In the genomic region with DNA sequence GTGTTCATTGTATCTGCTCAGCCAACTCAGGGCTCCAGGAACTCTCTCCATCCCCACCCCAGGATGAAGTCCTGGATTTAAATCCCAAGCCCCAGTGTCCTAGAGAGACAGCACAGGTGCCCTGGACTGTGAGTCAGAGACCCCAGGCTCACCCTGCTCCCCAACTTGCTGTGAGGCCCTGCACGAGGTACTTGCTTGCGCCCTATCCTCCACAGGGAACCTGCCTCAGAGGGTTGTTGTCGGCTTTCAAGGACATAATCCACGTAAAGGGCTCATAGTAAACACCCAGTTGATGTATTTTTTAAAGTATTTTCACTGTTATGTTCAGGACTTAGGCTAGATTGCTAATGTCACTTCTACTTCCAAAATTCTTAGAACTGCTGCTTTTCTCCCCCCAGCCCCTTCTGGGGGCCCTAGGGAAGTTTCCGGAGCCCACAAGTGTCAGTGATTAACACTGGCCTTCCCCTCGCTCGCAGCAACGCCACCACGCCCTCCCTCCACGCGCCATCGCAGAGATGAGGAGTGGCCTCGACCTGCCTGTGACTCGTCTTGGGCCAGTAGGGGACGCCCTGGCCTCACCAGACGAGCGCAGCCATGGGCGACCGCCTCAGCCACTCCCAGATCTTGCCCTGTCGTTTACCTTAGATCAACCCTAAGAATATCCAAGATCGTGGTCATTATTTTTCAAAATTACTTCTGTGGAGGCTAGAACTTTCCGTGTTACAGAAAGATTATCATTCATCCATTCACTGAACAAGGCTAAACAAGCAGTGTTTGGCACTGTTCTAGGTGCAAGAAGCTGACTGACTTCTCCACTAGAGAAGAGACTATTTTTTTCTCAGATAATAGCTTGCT, we compare ENCODE assay signal across 8 cellular contexts. TPM values are rescaled to one million over a fixed set of nuclear protein-coding genes. Genes with fewer than 3 reads are reported as not detected.
DNase-seq lines count a peak whose midpoint lies in the region; ATAC-seq and TF ChIP-seq lines count a peak whose summit lies in the region.

No MANE protein-coding gene starts in this region.

- CTCF ChIA-PET in CD4-positive, alpha-beta T cell (lab: Charles Lee) = interaction anchor here (0.6 to 7.1 kb wide), 8 partner anchors 8 to 293 kb away, joined by 3 to 67 read pairs (median 5); partner anchors contain the start of genes BMF and PLCB2
- CTCF ChIA-PET in activated CD8-positive, alpha-beta T cell treated with anti-CD3 and anti-CD28 coated beads, Interleukin-2, amount 10 ng/mL, durations not matched to agents 7 days and 5 days (lab: Charles Lee) = interaction anchor here (0.6 to 8.5 kb wide), 56 partner anchors 9 to 359 kb away, joined by 3 to 366 read pairs (median 4); partner anchors contain the start of genes BMF, BUB1B, EIF2AK4 and PAK6

- peak overlapping the region; percentile 70 for H3K27ac Mint-ChIP-seq in CD4-positive, alpha-beta T cell
- H3K27ac Mint-ChIP-seq in activated CD8-positive, alpha-beta T cell treated with anti-CD3 and anti-CD28 coated beads, Interleukin-2, amount 10 ng/mL, durations not matched to agents 7 days and 5 days = peak overlapping the region; percentile 53
- H3K27ac Mint-ChIP-seq in endodermal cell = peak overlapping the region; percentile 64

- peak overlapping the region; percentile 15 for H3K4me3 ChIP-seq in endodermal cell (ENCODE audit: low read length)

- DNase-seq in CD4-positive, alpha-beta T cell = peak; percentile 66 to 81 (median 74)
- DNase-seq in NCI-H748 treated with DMSO at 0.1 percent for 48 hours (lab: John Stamatoyannopoulos, UW) (peak; percentile 62), endodermal cell (peak; percentile 94), middle frontal gyrus (ENCODE audit: extremely low spot score, low spot score) (peak; percentile 56)
- DNase-seq in activated CD8-positive, alpha-beta T cell treated with anti-CD3 and anti-CD28 coated beads, Interleukin-2, amount 10 ng/mL, durations not matched to agents 7 days and 5 days = peak; percentile 88
- DNase-seq in stimulated activated CD8-positive, alpha-beta memory T cell treated with anti-CD3 and anti-CD28 coated beads, Interleukin-2, amount 100 ng/mL, for 1 hour (ENCODE audit: low read depth in 2 of 2) = peak; percentile 61 to 63

- intact Hi-C loops in CD4-positive, alpha-beta T cell (cut with DNase I, micrococcal nuclease) = loop anchor here (1.0 to 10.0 kb wide), 4 partner anchors 171 to 260 kb away; partner anchors contain the start of gene FSIP1 (in 1 of the 2)

- peak; percentile 82 for ATAC-seq in CD4-positive, alpha-beta T cell (ENCODE audit: poor library complexity)
- ATAC-seq in GM19397 (IDR thresholded peaks at IDR 0.05; ENCODE audit: unreplicated experiment) (peak; percentile 86), HG03521 (IDR thresholded peaks at IDR 0.05; ENCODE audit: unreplicated experiment) (peak; percentile 82)
- peak; percentile 92 for ATAC-seq in activated CD8-positive, alpha-beta T cell treated with anti-CD3 and anti-CD28 coated beads, Interleukin-2, amount 10 ng/mL, durations not matched to agents 7 days and 5 days

- H3K9me3 Mint-ChIP-seq in CD4-positive, alpha-beta T cell = no peaks in the 10 kb centered on the region
- H3K9me3 Mint-ChIP-seq in activated CD8-positive, alpha-beta T cell treated with anti-CD3 and anti-CD28 coated beads, Interleukin-2, amount 10 ng/mL, durations not matched to agents 7 days and 5 days (ENCODE audit: insufficient read depth) = no peaks in the 10 kb centered on the region
- no peaks in the 10 kb centered on the region for H3K9me3 Mint-ChIP-seq in endodermal cell

- peak; percentile 95 for TF ChIP-seq CTCF in CD4-positive, alpha-beta T cell (IDR thresholded peaks at IDR 0.05)
- peak; percentile 96 for TF ChIP-seq CTCF in endodermal cell (conservative IDR thresholded peaks at IDR 0.05)

- H3K4me1 Mint-ChIP-seq in CD4-positive, alpha-beta T cell (ENCODE audit: low read depth) = peaks cover 68% of the 10 kb centered on the region
- peaks cover 76% of the 10 kb centered on the region for H3K4me1 Mint-ChIP-seq in activated CD8-positive, alpha-beta T cell treated with anti-CD3 and anti-CD28 coated beads, Interleukin-2, amount 10 ng/mL, durations not matched to agents 7 days and 5 days (ENCODE audit: low read depth)
- peaks cover 18% of the 10 kb centered on the region for H3K4me1 Mint-ChIP-seq in endodermal cell

- H3K4me3 Mint-ChIP-seq in CD4-positive, alpha-beta T cell = peak overlapping the region; percentile 39
- peak overlapping the region; percentile 9 for H3K4me3 Mint-ChIP-seq in activated CD8-positive, alpha-beta T cell treated with anti-CD3 and anti-CD28 coated beads, Interleukin-2, amount 10 ng/mL, durations not matched to agents 7 days and 5 days
- H3K4me3 Mint-ChIP-seq in endodermal cell = peak overlapping the region; percentile 50

- no peaks in the 10 kb centered on the region for H3K27me3 ChIP-seq in CD4-positive, alpha-beta T cell (ENCODE audit: control insufficient read depth, insufficient read depth, low read length)
- no peaks in the 10 kb centered on the region for H3K27me3 ChIP-seq in endodermal cell (ENCODE audit: control insufficient read depth, insufficient read depth, low read length, poor library complexity, severe bottlenecking)

- POLR2A ChIA-PET in CD4-positive, alpha-beta T cell (lab: Charles Lee) = interaction anchor here (0.8 to 5.7 kb wide), 4 partner anchors 11 to 62 kb away, joined by 3 to 53 read pairs (median 4); partner anchors contain the start of gene BMF
- POLR2A ChIA-PET in activated CD8-positive, alpha-beta T cell treated with anti-CD3 and anti-CD28 coated beads, Interleukin-2, amount 10 ng/mL, durations not matched to agents 7 days and 5 days (lab: Charles Lee) = interaction anchor here (1.5 kb wide), 1 partner anchor 62 kb away, joined by 9 read pairs; no protein-coding TSS in a partner anchor

- no peak overlapping the region for H3K27ac ChIP-seq in CD4-positive, alpha-beta T cell (ENCODE audit: low read depth, low read length)
- H3K27ac ChIP-seq in endodermal cell (ENCODE audit: low read depth, low read length) = no peak overlapping the region

- no peaks in the 10 kb centered on the region for H3K36me3 Mint-ChIP-seq in CD4-positive, alpha-beta T cell (ENCODE audit: low read depth)
- H3K36me3 Mint-ChIP-seq in activated CD8-positive, alpha-beta T cell treated with anti-CD3 and anti-CD28 coated beads, Interleukin-2, amount 10 ng/mL, durations not matched to agents 7 days and 5 days (ENCODE audit: low read depth) = peaks cover 18% of the 10 kb centered on the region
- no peaks in the 10 kb centered on the region for H3K36me3 Mint-ChIP-seq in endodermal cell (ENCODE audit: low read depth)

- no peaks in the 10 kb centered on the region for H3K36me3 ChIP-seq in endodermal cell (ENCODE audit: control insufficient read depth, insufficient read depth, low read length)

- H3K27me3 Mint-ChIP-seq in CD4-positive, alpha-beta T cell = no peaks in the 10 kb centered on the region
- H3K27me3 Mint-ChIP-seq in activated CD8-positive, alpha-beta T cell treated with anti-CD3 and anti-CD28 coated beads, Interleukin-2, amount 10 ng/mL, durations not matched to agents 7 days and 5 days (ENCODE audit: low read depth) = no peaks in the 10 kb centered on the region
- H3K27me3 Mint-ChIP-seq in endodermal cell (ENCODE audit: insufficient read depth) = no peaks in the 10 kb centered on the region

- H3K4me1 ChIP-seq in endodermal cell (ENCODE audit: control insufficient read depth, insufficient read depth, low read length) = peaks cover 2% of the 10 kb centered on the region

- WGBS in endodermal cell (ENCODE audit: insufficient coverage in 1 of 2, insufficient read length in 1 of 2), 2 experiments = 13 to 45% methylated on average over 5 to 22 of the region's 22 CpGs

- H3K9me3 ChIP-seq in CD4-positive, alpha-beta T cell (ENCODE audit: control insufficient read depth, low read length) = no peaks in the 10 kb centered on the region
- no peaks in the 10 kb centered on the region for H3K9me3 ChIP-seq in endodermal cell (ENCODE audit: control insufficient read depth, low read length)

- no peak overlapping the region for H3K9ac ChIP-seq in endodermal cell (ENCODE audit: extremely low read depth, low read length, poor library complexity, severe bottlenecking)

RNA-seq across cellular contexts. Expression of gene SRP14, which starts 6.0 kb away (rescaled TPM):
- 100 to 1,000 TPM; 120 to 126 TPM for total RNA-seq in CD4-positive, alpha-beta T cell
- 100 to 1,000 TPM; 178 to 182 TPM for total RNA-seq in activated CD8-positive, alpha-beta T cell treated with anti-CD3 and anti-CD28 coated beads, Interleukin-2, amount 10 ng/mL, durations not matched to agents 7 days and 5 days
- total RNA-seq in endodermal cell = 100 to 1,000 TPM; 237 to 293 TPM
- 519 TPM for polyA plus RNA-seq in endodermal cell (2013, experiment 1 of 2)
- polyA plus RNA-seq in endodermal cell (2013, experiment 2 of 2) = 534 TPM
